12 cellular contexts compared by ENCODE assay signal in genomic region chr6:139146317-139146726, GRCh38. TPM values are rescaled to one million over a fixed set of nuclear protein-coding genes. Genes with fewer than 3 reads are reported as not detected.
A peak's percentile ranks its signal among the peaks of the same experiment; 100 is the strongest.
DNase-seq lines count a peak whose midpoint lies in the region; ATAC-seq lines count a peak whose summit lies in the region.
"Had no signal": no experiment of that assay in that cellular context is flagged by ENCODE, and none has a peak within 500 bp of the region (broad histone marks: within the 10 kb centered on the region; RNA-seq: fewer than 3 reads in every experiment).

No MANE protein-coding gene starts in this region.

- H3K36me3 ChIP-seq in CD8-positive, alpha-beta memory T cell (ENCODE audit: insufficient read depth, low read length), result no peaks in the 10 kb centered on the region
- H3K36me3 ChIP-seq: sigmoid colon, thoracic aorta had no signal

- ATAC-seq in GM18873 (IDR thresholded peaks at IDR 0.05; ENCODE audit: low FRiP score, unreplicated experiment) (peak; percentile 56), left ventricle myocardium superior (peak; percentile 61), HG03025 (IDR thresholded peaks at IDR 0.05; ENCODE audit: low FRiP score, unreplicated experiment) (no peak), GM21619 (IDR thresholded peaks at IDR 0.05; ENCODE audit: unreplicated experiment) (no peak)
- ATAC-seq: esophagus mucosa had no signal

- peaks cover 92 to 97% (median 97%) of the 10 kb centered on the region in 3 donors for H3K4me1 Mint-ChIP-seq in CD8-positive, alpha-beta memory T cell
- peaks cover 81% of the 10 kb centered on the region for H3K4me1 Mint-ChIP-seq in T-helper 1 cell treated with Interleukin-12 subunit alpha and Interleukin-12 subunit beta and Interleukin-4 antibody, amounts not matched to agents 30 μg/mL and 1 μg/mL, for 36 hours (ENCODE audit: low read depth)

- H3K4me1 ChIP-seq in CD8-positive, alpha-beta memory T cell (ENCODE audit: insufficient read depth, low read length), result peaks cover 95% of the 10 kb centered on the region

- peaks cover 0 to 15% (median 3%) of the 10 kb centered on the region in 3 donors for H3K36me3 Mint-ChIP-seq in CD8-positive, alpha-beta memory T cell
- peaks cover 7% of the 10 kb centered on the region for H3K36me3 Mint-ChIP-seq in T-helper 1 cell treated with Interleukin-12 subunit alpha and Interleukin-12 subunit beta and Interleukin-4 antibody, amounts not matched to agents 30 μg/mL and 1 μg/mL, for 36 hours (ENCODE audit: low read depth)

- no peaks in the 10 kb centered on the region for H3K9me3 Mint-ChIP-seq in CD8-positive, alpha-beta memory T cell
- peaks cover 4% of the 10 kb centered on the region for H3K9me3 Mint-ChIP-seq in T-helper 1 cell treated with Interleukin-12 subunit alpha and Interleukin-12 subunit beta and Interleukin-4 antibody, amounts not matched to agents 30 μg/mL and 1 μg/mL, for 36 hours
- H3K9me3 Mint-ChIP-seq: nephron progenitor cell had no signal

- no peak for DNase-seq in CD8-positive, alpha-beta memory T cell
- DNase-seq in left ventricle myocardium superior, result no peak
- DNase-seq in COLO829 (ENCODE audit: low spot score), result no peak
- DNase-seq: nephron progenitor cell, sigmoid colon had no signal

- peak overlapping the region; percentile 51 to 89 (median 82) for H3K27ac Mint-ChIP-seq in CD8-positive, alpha-beta memory T cell
- H3K27ac Mint-ChIP-seq in T-helper 1 cell treated with Interleukin-12 subunit alpha and Interleukin-12 subunit beta and Interleukin-4 antibody, amounts not matched to agents 30 μg/mL and 1 μg/mL, for 36 hours, result peak overlapping the region; percentile 78
- H3K27ac Mint-ChIP-seq: nephron progenitor cell had no signal

- CTCF ChIA-PET in CD8-positive, alpha-beta memory T cell (lab: Charles Lee), result interaction anchor here (1.4 to 3.5 kb wide), 4 partner anchors 8 to 73 kb away, joined by 6 to 16 read pairs (median 7); no protein-coding TSS in a partner anchor

- intact Hi-C loops in left ventricle myocardium superior (cut with micrococcal nuclease), result no loop called here

- no peak overlapping the region for H3K27ac ChIP-seq in CD8-positive, alpha-beta memory T cell (ENCODE audit: low read depth, low read length)
- H3K27ac ChIP-seq: coronary artery, sigmoid colon, thoracic aorta had no signal

- peaks cover 0 to 2% of the 10 kb centered on the region in 2 donors for H3K27me3 Mint-ChIP-seq in CD8-positive, alpha-beta memory T cell
- no peaks in the 10 kb centered on the region for H3K27me3 Mint-ChIP-seq in T-helper 1 cell treated with Interleukin-12 subunit alpha and Interleukin-12 subunit beta and Interleukin-4 antibody, amounts not matched to agents 30 μg/mL and 1 μg/mL, for 36 hours (ENCODE audit: low read depth)

- H3K4me3 ChIP-seq in CD8-positive, alpha-beta memory T cell (ENCODE audit: low read length), result peak overlapping the region; percentile 23
- H3K4me3 ChIP-seq: coronary artery, sigmoid colon, thoracic aorta had no signal

- no peaks in the 10 kb centered on the region for H3K9me3 ChIP-seq in CD8-positive, alpha-beta memory T cell (ENCODE audit: low read length)
- H3K9me3 ChIP-seq: sigmoid colon, thoracic aorta had no signal

- peak overlapping the region; percentile 60 to 81 (median 71) for H3K4me3 Mint-ChIP-seq in CD8-positive, alpha-beta memory T cell
- H3K4me3 Mint-ChIP-seq in T-helper 1 cell treated with Interleukin-12 subunit alpha and Interleukin-12 subunit beta and Interleukin-4 antibody, amounts not matched to agents 30 μg/mL and 1 μg/mL, for 36 hours, result peak overlapping the region; percentile 68
- H3K4me3 Mint-ChIP-seq: nephron progenitor cell had no signal

- POLR2A ChIA-PET in CD8-positive, alpha-beta memory T cell (lab: Charles Lee), result interaction anchor here (1.1 to 2.1 kb wide), 3 partner anchors 9 to 23 kb away, joined by 3 to 14 read pairs (median 4); no protein-coding TSS in a partner anchor

- H3K27me3 ChIP-seq in CD8-positive, alpha-beta memory T cell (ENCODE audit: insufficient read depth, low read length, poor library complexity, severe bottlenecking), result no peaks in the 10 kb centered on the region
- H3K27me3 ChIP-seq: sigmoid colon had no signal

RNA-seq across cellular contexts. Expression of gene HECA, which starts 11.4 kb away (rescaled TPM):
- total RNA-seq in CD8-positive, alpha-beta memory T cell, result 10 to 100 TPM; 63.4 to 64.6 TPM
- polyA plus RNA-seq in CD8-positive, alpha-beta memory T cell, result 9.0 TPM
- total RNA-seq in left ventricle myocardium superior, result 63.3 TPM

Comparison
In these comparisons a context has a peak if more than half of its experiments do, and no peak if none do; other contexts are left out.
1. ATAC-seq: peak in GM18873 (single experiment) and left ventricle myocardium superior (single experiment); none in HG03025 (single experiment) and GM21619 (single experiment).